1 cellular context compared by ENCODE assay signal in genomic region chr2:159799833-159800232, GRCh38.
TF ChIP-seq lines count a peak whose summit lies in the region.

No MANE protein-coding gene starts in this region.

TF ChIP-seq in HepG2, 621 proteins besides CTCF, POLR2A, EP300 and RAD21 (continued from another document and continues in another):
- TF ChIP-seq CCAR2 (optimal IDR thresholded peaks at IDR 0.05; ENCODE audit: low read depth, low read length), result no peak
- TF ChIP-seq HOXA3 (CRISPR knock-in tag; IDR thresholded peaks at IDR 0.05), result no peak
- TF ChIP-seq ELF3 (CRISPR knock-in tag; IDR thresholded peaks at IDR 0.05), result no peak
- TF ChIP-seq ZNF24 (IDR thresholded peaks at IDR 0.05), result no peak
- no peak for TF ChIP-seq PRDM4 (CRISPR knock-in tag; IDR thresholded peaks at IDR 0.05; ENCODE audit: borderline replicate concordance)
- TF ChIP-seq, protein P1, sequence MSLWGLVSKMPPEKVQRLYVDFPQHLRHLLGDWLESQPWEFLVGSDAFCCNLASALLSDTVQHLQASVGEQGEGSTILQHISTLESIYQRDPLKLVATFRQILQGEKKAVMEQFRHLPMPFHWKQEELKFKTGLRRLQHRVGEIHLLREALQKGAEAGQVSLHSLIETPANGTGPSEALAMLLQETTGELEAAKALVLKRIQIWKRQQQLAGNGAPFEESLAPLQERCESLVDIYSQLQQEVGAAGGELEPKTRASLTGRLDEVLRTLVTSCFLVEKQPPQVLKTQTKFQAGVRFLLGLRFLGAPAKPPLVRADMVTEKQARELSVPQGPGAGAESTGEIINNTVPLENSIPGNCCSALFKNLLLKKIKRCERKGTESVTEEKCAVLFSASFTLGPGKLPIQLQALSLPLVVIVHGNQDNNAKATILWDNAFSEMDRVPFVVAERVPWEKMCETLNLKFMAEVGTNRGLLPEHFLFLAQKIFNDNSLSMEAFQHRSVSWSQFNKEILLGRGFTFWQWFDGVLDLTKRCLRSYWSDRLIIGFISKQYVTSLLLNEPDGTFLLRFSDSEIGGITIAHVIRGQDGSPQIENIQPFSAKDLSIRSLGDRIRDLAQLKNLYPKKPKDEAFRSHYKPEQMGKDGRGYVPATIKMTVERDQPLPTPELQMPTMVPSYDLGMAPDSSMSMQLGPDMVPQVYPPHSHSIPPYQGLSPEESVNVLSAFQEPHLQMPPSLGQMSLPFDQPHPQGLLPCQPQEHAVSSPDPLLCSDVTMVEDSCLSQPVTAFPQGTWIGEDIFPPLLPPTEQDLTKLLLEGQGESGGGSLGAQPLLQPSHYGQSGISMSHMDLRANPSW (CRISPR knock-in tag; IDR thresholded peaks at IDR 0.05; ENCODE audit: borderline replicate concordance), result no peak
- TF ChIP-seq, protein P2, sequence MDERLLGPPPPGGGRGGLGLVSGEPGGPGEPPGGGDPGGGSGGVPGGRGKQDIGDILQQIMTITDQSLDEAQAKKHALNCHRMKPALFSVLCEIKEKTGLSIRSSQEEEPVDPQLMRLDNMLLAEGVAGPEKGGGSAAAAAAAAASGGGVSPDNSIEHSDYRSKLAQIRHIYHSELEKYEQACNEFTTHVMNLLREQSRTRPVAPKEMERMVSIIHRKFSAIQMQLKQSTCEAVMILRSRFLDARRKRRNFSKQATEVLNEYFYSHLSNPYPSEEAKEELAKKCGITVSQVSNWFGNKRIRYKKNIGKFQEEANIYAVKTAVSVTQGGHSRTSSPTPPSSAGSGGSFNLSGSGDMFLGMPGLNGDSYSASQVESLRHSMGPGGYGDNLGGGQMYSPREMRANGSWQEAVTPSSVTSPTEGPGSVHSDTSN (CRISPR knock-in tag; IDR thresholded peaks at IDR 0.05), result no peak
- peak; percentile 86; the same call in 1 of the 2 replicates for TF ChIP-seq TBX3 (IDR thresholded peaks at IDR 0.05; ENCODE audit: borderline replicate concordance)
- no peak for TF ChIP-seq CC2D1A (CRISPR knock-in tag; IDR thresholded peaks at IDR 0.05)
- no peak for TF ChIP-seq ZNF619 (CRISPR knock-in tag; IDR thresholded peaks at IDR 0.05)
- no peak for TF ChIP-seq ZNF775 (CRISPR knock-in tag; IDR thresholded peaks at IDR 0.05; ENCODE audit: borderline replicate concordance)
- TF ChIP-seq, protein P3, sequence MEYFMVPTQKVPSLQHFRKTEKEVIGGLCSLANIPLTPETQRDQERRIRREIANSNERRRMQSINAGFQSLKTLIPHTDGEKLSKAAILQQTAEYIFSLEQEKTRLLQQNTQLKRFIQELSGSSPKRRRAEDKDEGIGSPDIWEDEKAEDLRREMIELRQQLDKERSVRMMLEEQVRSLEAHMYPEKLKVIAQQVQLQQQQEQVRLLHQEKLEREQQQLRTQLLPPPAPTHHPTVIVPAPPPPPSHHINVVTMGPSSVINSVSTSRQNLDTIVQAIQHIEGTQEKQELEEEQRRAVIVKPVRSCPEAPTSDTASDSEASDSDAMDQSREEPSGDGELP (IDR thresholded peaks at IDR 0.05; ENCODE audit: borderline replicate concordance, low read depth), result no peak
- 0 out of 2 replicates have a peak, but pooled peaks have one; percentile 18 for TF ChIP-seq ZNF331 (CRISPR knock-in tag; IDR thresholded peaks at IDR 0.05)
- no peak for TF ChIP-seq FOXP1 (IDR thresholded peaks at IDR 0.05)
- peak; percentile 59 for TF ChIP-seq FOXP1 (CRISPR knock-in tag; IDR thresholded peaks at IDR 0.05)
- TF ChIP-seq SMAD3 (CRISPR knock-in tag; IDR thresholded peaks at IDR 0.05), result peak; percentile 53; the same call in 1 of the 2 replicates
- TF ChIP-seq HDAC1 (CRISPR knock-in tag; IDR thresholded peaks at IDR 0.05), result no peak
- peak; percentile 53; the same call in 1 of the 2 replicates for TF ChIP-seq SAP130 (CRISPR knock-in tag; IDR thresholded peaks at IDR 0.05; ENCODE audit: low read depth)
- TF ChIP-seq ZNF121 (CRISPR knock-in tag; IDR thresholded peaks at IDR 0.05), result no peak
- TF ChIP-seq ZNF784 (CRISPR knock-in tag; IDR thresholded peaks at IDR 0.05; ENCODE audit: borderline replicate concordance), result no peak
- 0 out of 2 replicates have a peak, but pooled peaks have one; percentile 34 for TF ChIP-seq KAT7 (CRISPR knock-in tag; IDR thresholded peaks at IDR 0.05; ENCODE audit: borderline replicate concordance)
- TF ChIP-seq, protein P4, sequence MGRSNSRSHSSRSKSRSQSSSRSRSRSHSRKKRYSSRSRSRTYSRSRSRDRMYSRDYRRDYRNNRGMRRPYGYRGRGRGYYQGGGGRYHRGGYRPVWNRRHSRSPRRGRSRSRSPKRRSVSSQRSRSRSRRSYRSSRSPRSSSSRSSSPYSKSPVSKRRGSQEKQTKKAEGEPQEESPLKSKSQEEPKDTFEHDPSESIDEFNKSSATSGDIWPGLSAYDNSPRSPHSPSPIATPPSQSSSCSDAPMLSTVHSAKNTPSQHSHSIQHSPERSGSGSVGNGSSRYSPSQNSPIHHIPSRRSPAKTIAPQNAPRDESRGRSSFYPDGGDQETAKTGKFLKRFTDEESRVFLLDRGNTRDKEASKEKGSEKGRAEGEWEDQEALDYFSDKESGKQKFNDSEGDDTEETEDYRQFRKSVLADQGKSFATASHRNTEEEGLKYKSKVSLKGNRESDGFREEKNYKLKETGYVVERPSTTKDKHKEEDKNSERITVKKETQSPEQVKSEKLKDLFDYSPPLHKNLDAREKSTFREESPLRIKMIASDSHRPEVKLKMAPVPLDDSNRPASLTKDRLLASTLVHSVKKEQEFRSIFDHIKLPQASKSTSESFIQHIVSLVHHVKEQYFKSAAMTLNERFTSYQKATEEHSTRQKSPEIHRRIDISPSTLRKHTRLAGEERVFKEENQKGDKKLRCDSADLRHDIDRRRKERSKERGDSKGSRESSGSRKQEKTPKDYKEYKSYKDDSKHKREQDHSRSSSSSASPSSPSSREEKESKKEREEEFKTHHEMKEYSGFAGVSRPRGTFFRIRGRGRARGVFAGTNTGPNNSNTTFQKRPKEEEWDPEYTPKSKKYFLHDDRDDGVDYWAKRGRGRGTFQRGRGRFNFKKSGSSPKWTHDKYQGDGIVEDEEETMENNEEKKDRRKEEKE (IDR thresholded peaks at IDR 0.05), result no peak
- TF ChIP-seq PBX3 (CRISPR knock-in tag; IDR thresholded peaks at IDR 0.05; ENCODE audit: borderline replicate concordance), result no peak
- TF ChIP-seq ZNF256 (CRISPR knock-in tag; conservative IDR thresholded peaks at IDR 0.05), result no peak
- TF ChIP-seq NCOR1 (IDR thresholded peaks at IDR 0.05; ENCODE audit: borderline replicate concordance, low read length), result peak; percentile 60; the same call in 1 of the 2 replicates
- TF ChIP-seq RFX5 (IDR thresholded peaks at IDR 0.05; ENCODE audit: low read depth, low read length), result no peak
- no peak for TF ChIP-seq KLF9 (CRISPR knock-in tag; IDR thresholded peaks at IDR 0.05; ENCODE audit: low read depth)
- 0 out of 2 replicates have a peak, but pooled peaks have one; percentile 45 for TF ChIP-seq ISL2 (CRISPR knock-in tag; IDR thresholded peaks at IDR 0.05)
- no peak for TF ChIP-seq ZNF205 (CRISPR knock-in tag; IDR thresholded peaks at IDR 0.05)
- no peak for TF ChIP-seq ZNF841 (CRISPR knock-in tag; IDR thresholded peaks at IDR 0.05; ENCODE audit: borderline replicate concordance)
- no peak for TF ChIP-seq ZNF232 (CRISPR knock-in tag; IDR thresholded peaks at IDR 0.05; ENCODE audit: borderline replicate concordance)
- no peak for TF ChIP-seq ZNF644 (CRISPR knock-in tag; IDR thresholded peaks at IDR 0.05; ENCODE audit: low read depth)
- TF ChIP-seq KDM6A (CRISPR knock-in tag; IDR thresholded peaks at IDR 0.05; ENCODE audit: low read depth), result no peak
- peak; percentile 86 for TF ChIP-seq FOXA1 (IDR thresholded peaks at IDR 0.05)
- peak; percentile 87 for TF ChIP-seq FOXA1 (CRISPR knock-in tag; IDR thresholded peaks at IDR 0.05)
- no peak for TF ChIP-seq NFRKB (IDR thresholded peaks at IDR 0.05)
- no peak for TF ChIP-seq RBM22 (optimal IDR thresholded peaks at IDR 0.05; ENCODE audit: low read length)
- no peak for TF ChIP-seq ZFYVE20 (CRISPR knock-in tag; IDR thresholded peaks at IDR 0.05; ENCODE audit: borderline replicate concordance, low read depth)
- 0 out of 2 replicates have a peak, but pooled peaks have one; percentile 24 for TF ChIP-seq GFI1 (CRISPR knock-in tag; IDR thresholded peaks at IDR 0.05; ENCODE audit: borderline replicate concordance)
- no peak for TF ChIP-seq LBX2 (CRISPR knock-in tag; IDR thresholded peaks at IDR 0.05; ENCODE audit: borderline replicate concordance)
- no peak for TF ChIP-seq ZNF451 (CRISPR knock-in tag; IDR thresholded peaks at IDR 0.05)
- TF ChIP-seq, protein P5, sequence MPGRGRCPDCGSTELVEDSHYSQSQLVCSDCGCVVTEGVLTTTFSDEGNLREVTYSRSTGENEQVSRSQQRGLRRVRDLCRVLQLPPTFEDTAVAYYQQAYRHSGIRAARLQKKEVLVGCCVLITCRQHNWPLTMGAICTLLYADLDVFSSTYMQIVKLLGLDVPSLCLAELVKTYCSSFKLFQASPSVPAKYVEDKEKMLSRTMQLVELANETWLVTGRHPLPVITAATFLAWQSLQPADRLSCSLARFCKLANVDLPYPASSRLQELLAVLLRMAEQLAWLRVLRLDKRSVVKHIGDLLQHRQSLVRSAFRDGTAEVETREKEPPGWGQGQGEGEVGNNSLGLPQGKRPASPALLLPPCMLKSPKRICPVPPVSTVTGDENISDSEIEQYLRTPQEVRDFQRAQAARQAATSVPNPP (CRISPR knock-in tag; IDR thresholded peaks at IDR 0.05), result no peak
- TF ChIP-seq AGO2 (optimal IDR thresholded peaks at IDR 0.05; ENCODE audit: low read depth, low read length), result no peak
- no peak for TF ChIP-seq DRAP1 (CRISPR knock-in tag; IDR thresholded peaks at IDR 0.05)
- TF ChIP-seq KLF16 (CRISPR knock-in tag; IDR thresholded peaks at IDR 0.05), result no peak
- peak; percentile 66; the same call in 1 of the 2 replicates for TF ChIP-seq LCORL (IDR thresholded peaks at IDR 0.05)
- TF ChIP-seq LCORL (CRISPR knock-in tag; IDR thresholded peaks at IDR 0.05), result no peak; the same call in 1 of the 2 replicates
- TF ChIP-seq ZNF746 (CRISPR knock-in tag; IDR thresholded peaks at IDR 0.05), result no peak
- TF ChIP-seq, protein P6, sequence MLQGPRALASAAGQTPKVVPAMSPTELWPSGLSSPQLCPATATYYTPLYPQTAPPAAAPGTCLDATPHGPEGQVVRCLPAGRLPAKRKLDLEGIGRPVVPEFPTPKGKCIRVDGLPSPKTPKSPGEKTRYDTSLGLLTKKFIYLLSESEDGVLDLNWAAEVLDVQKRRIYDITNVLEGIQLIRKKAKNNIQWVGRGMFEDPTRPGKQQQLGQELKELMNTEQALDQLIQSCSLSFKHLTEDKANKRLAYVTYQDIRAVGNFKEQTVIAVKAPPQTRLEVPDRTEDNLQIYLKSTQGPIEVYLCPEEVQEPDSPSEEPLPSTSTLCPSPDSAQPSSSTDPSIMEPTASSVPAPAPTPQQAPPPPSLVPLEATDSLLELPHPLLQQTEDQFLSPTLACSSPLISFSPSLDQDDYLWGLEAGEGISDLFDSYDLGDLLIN (CRISPR knock-in tag; IDR thresholded peaks at IDR 0.05; ENCODE audit: borderline replicate concordance), result no peak
- no peak for TF ChIP-seq ZNF12 (CRISPR knock-in tag; IDR thresholded peaks at IDR 0.05)
- TF ChIP-seq ZSCAN31 (CRISPR knock-in tag; IDR thresholded peaks at IDR 0.05; ENCODE audit: low read depth), result no peak
- peak; percentile 32; the same call in 1 of the 2 replicates for TF ChIP-seq FOXK1 (CRISPR knock-in tag; IDR thresholded peaks at IDR 0.05; ENCODE audit: borderline replicate concordance, low read depth)
- TF ChIP-seq ZNF552 (CRISPR knock-in tag; IDR thresholded peaks at IDR 0.05; ENCODE audit: borderline replicate concordance), result no peak
- TF ChIP-seq HNF4A (CRISPR knock-in tag; IDR thresholded peaks at IDR 0.05), result peak; percentile 88
- TF ChIP-seq, protein P7, sequence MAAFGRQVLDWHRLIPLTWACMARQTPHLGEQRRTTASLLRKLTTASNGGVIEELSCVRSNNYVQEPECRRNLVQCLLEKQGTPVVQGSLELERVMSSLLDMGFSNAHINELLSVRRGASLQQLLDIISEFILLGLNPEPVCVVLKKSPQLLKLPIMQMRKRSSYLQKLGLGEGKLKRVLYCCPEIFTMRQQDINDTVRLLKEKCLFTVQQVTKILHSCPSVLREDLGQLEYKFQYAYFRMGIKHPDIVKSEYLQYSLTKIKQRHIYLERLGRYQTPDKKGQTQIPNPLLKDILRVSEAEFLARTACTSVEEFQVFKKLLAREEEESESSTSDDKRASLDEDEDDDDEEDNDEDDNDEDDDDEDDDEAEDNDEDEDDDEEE (CRISPR knock-in tag; IDR thresholded peaks at IDR 0.05), result no peak
- TF ChIP-seq ZMYM4 (CRISPR knock-in tag; IDR thresholded peaks at IDR 0.05), result peak; percentile 21; the same call in 1 of the 2 replicates
